Comparison of ENCODE assay signal across 1 cellular context in the genomic region with DNA sequence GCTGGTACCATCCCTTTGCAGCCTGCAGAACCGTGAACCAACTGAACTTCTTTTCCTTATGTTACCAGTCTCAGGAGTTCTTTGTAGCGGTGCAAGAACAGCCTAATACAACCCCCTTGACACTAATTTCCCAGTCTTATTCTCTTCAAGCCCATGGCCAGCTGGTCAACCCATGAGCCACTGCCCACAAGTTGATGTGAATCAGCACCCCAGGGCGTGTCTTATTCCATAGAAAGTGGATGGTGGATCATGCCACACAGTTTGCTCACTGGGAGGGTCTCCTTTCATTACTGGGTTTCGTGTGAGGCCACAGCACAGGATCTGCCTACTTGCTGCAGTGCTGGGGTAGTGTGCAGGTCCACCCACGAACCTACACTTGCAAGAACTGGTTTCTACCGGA.
TF ChIP-seq lines count a peak whose summit lies in the region.

No MANE protein-coding gene starts in this region.

TF ChIP-seq in IMR-90, 13 proteins besides CTCF, POLR2A, EP300 and RAD21:
- TF ChIP-seq SMC3 (IDR thresholded peaks at IDR 0.05; ENCODE audit: low read depth, low read length) (no peak), CHD1 (IDR thresholded peaks at IDR 0.05; ENCODE audit: low read depth, low read length) (no peak), NFE2L2 (IDR thresholded peaks at IDR 0.05; ENCODE audit: low read depth, low read length) (no peak), MAZ (IDR thresholded peaks at IDR 0.05; ENCODE audit: borderline replicate concordance, low read depth, low read length) (no peak), ELK1 (IDR thresholded peaks at IDR 0.05; ENCODE audit: borderline replicate concordance, low read depth, low read length) (no peak), MAFK (IDR thresholded peaks at IDR 0.05; ENCODE audit: low read depth, low read length) (no peak), FOS (IDR thresholded peaks at IDR 0.05; ENCODE audit: low read depth, low read length) (no peak), MXI1 (IDR thresholded peaks at IDR 0.05; ENCODE audit: borderline replicate concordance, low read depth, low read length) (no peak), RCOR1 (IDR thresholded peaks at IDR 0.05; ENCODE audit: insufficient replicate concordance, low read length) (no peak), CEBPB (IDR thresholded peaks at IDR 0.05; ENCODE audit: low read depth, low read length) (no peak), BHLHE40 (IDR thresholded peaks at IDR 0.05; ENCODE audit: low read depth, low read length) (no peak), RFX5 (IDR thresholded peaks at IDR 0.05; ENCODE audit: low read depth, low read length) (no peak), USF2 (IDR thresholded peaks at IDR 0.05; ENCODE audit: low read depth, low read length) (no peak)
